Comparison of ENCODE assay signal across 1 cellular context in genomic region chr20:652611-653109, GRCh38.
TF ChIP-seq lines count a peak whose summit lies in the region.

No MANE protein-coding gene starts in this region.

TF ChIP-seq in K562, 482 proteins besides CTCF, POLR2A, EP300 and RAD21 (continued from another document):
- TF ChIP-seq NFRKB (IDR thresholded peaks at IDR 0.05; ENCODE audit: low read depth) (no peak), ELF2 (CRISPR knock-in tag; IDR thresholded peaks at IDR 0.05) (no peak), RBM14 (IDR thresholded peaks at IDR 0.05; ENCODE audit: borderline replicate concordance, insufficient read depth, low read depth, low read length) (0 out of 2 replicates have a peak, but pooled peaks have one; percentile 51), ZNF318 (IDR thresholded peaks at IDR 0.05; ENCODE audit: borderline replicate concordance in 1 of 2, low read depth in 1 of 2) (no peak), MTA3 (IDR thresholded peaks at IDR 0.05; ENCODE audit: borderline replicate concordance) (no peak), RNF2 (IDR thresholded peaks at IDR 0.05) (no peak; the same call in 1 of the 2 replicates), ZKSCAN3 (CRISPR knock-in tag; IDR thresholded peaks at IDR 0.05) (no peak), SNAPC5 (CRISPR knock-in tag; IDR thresholded peaks at IDR 0.05) (no peak), ZBTB49 (CRISPR knock-in tag; IDR thresholded peaks at IDR 0.05; ENCODE audit: borderline replicate concordance) (no peak)
